In genomic region chr11:44609028-44609782, GRCh38 we compare ENCODE assay signal across 8 cellular contexts. TPM values are rescaled to one million over a fixed set of nuclear protein-coding genes. Genes with fewer than 3 reads are reported as not detected.
DNase-seq lines count a peak whose midpoint lies in the region; ATAC-seq and TF ChIP-seq lines count a peak whose summit lies in the region.

No MANE protein-coding gene starts in this region.

- no peak for TF ChIP-seq CTCF in endodermal cell (conservative IDR thresholded peaks at IDR 0.05)

- H3K27ac Mint-ChIP-seq in activated T-helper 1 cell treated with anti-CD3 and anti-CD28 coated beads, Interleukin-12 subunit alpha, Interleukin-12 subunit beta, Interleukin-2, Interleukin-4 antibody, amounts not matched to agents 30 ng/mL and 10 ng/mL and 1 ng/mL, durations not matched to agents 14 hours and 24 hours and 36 hours = peak overlapping the region; percentile 71
- peak overlapping the region; percentile 90 for H3K27ac Mint-ChIP-seq in stimulated activated naive CD8-positive, alpha-beta T cell treated with anti-CD3 and anti-CD28 coated beads, Interleukin-15, Interleukin-2, amounts not matched to agents 100 ng/mL and 50 ng/mL, for 24 hours
- H3K27ac Mint-ChIP-seq in endodermal cell = no peak overlapping the region

- peak; percentile 46 for ATAC-seq in HG03108 (IDR thresholded peaks at IDR 0.05; ENCODE audit: unreplicated experiment)

- intact Hi-C loops in activated T-helper 1 cell treated with anti-CD3 and anti-CD28 coated beads, Interleukin-12 subunit alpha, Interleukin-12 subunit beta, Interleukin-2, Interleukin-4 antibody, amounts not matched to agents 30 ng/mL and 10 ng/mL and 1 ng/mL, durations not matched to agents 14 hours and 24 hours and 36 hours (cut with micrococcal nuclease) = no loop called here

- no peaks in the 10 kb centered on the region for H3K27me3 Mint-ChIP-seq in activated T-helper 1 cell treated with anti-CD3 and anti-CD28 coated beads, Interleukin-12 subunit alpha, Interleukin-12 subunit beta, Interleukin-2, Interleukin-4 antibody, amounts not matched to agents 30 ng/mL and 10 ng/mL and 1 ng/mL, durations not matched to agents 14 hours and 24 hours and 36 hours (ENCODE audit: insufficient read depth)
- no peaks in the 10 kb centered on the region for H3K27me3 Mint-ChIP-seq in stimulated activated naive CD8-positive, alpha-beta T cell treated with anti-CD3 and anti-CD28 coated beads, Interleukin-15, Interleukin-2, amounts not matched to agents 100 ng/mL and 50 ng/mL, for 24 hours
- H3K27me3 Mint-ChIP-seq in endodermal cell (ENCODE audit: insufficient read depth) = no peaks in the 10 kb centered on the region

- H3K4me3 Mint-ChIP-seq in activated T-helper 1 cell treated with anti-CD3 and anti-CD28 coated beads, Interleukin-12 subunit alpha, Interleukin-12 subunit beta, Interleukin-2, Interleukin-4 antibody, amounts not matched to agents 30 ng/mL and 10 ng/mL and 1 ng/mL, durations not matched to agents 14 hours and 24 hours and 36 hours = peak overlapping the region; percentile 39
- H3K4me3 Mint-ChIP-seq in stimulated activated naive CD8-positive, alpha-beta T cell treated with anti-CD3 and anti-CD28 coated beads, Interleukin-15, Interleukin-2, amounts not matched to agents 100 ng/mL and 50 ng/mL, for 24 hours = peak overlapping the region; percentile 65
- H3K4me3 Mint-ChIP-seq in endodermal cell = no peak overlapping the region

- no peaks in the 10 kb centered on the region for H3K4me1 ChIP-seq in endodermal cell (ENCODE audit: control insufficient read depth, insufficient read depth, low read length)

- no peaks in the 10 kb centered on the region for H3K9me3 ChIP-seq in endodermal cell (ENCODE audit: control insufficient read depth, low read length)

- no peaks in the 10 kb centered on the region for H3K9me3 Mint-ChIP-seq in activated T-helper 1 cell treated with anti-CD3 and anti-CD28 coated beads, Interleukin-12 subunit alpha, Interleukin-12 subunit beta, Interleukin-2, Interleukin-4 antibody, amounts not matched to agents 30 ng/mL and 10 ng/mL and 1 ng/mL, durations not matched to agents 14 hours and 24 hours and 36 hours
- no peaks in the 10 kb centered on the region for H3K9me3 Mint-ChIP-seq in stimulated activated naive CD8-positive, alpha-beta T cell treated with anti-CD3 and anti-CD28 coated beads, Interleukin-15, Interleukin-2, amounts not matched to agents 100 ng/mL and 50 ng/mL, for 24 hours
- H3K9me3 Mint-ChIP-seq in endodermal cell = no peaks in the 10 kb centered on the region

- no peak overlapping the region for H3K27ac ChIP-seq in endodermal cell (ENCODE audit: low read depth, low read length)

- no peaks in the 10 kb centered on the region for H3K36me3 ChIP-seq in endodermal cell (ENCODE audit: control insufficient read depth, insufficient read depth, low read length)

- peaks cover 76% of the 10 kb centered on the region for H3K4me1 Mint-ChIP-seq in activated T-helper 1 cell treated with anti-CD3 and anti-CD28 coated beads, Interleukin-12 subunit alpha, Interleukin-12 subunit beta, Interleukin-2, Interleukin-4 antibody, amounts not matched to agents 30 ng/mL and 10 ng/mL and 1 ng/mL, durations not matched to agents 14 hours and 24 hours and 36 hours (ENCODE audit: low read depth)
- peaks cover 96% of the 10 kb centered on the region for H3K4me1 Mint-ChIP-seq in stimulated activated naive CD8-positive, alpha-beta T cell treated with anti-CD3 and anti-CD28 coated beads, Interleukin-15, Interleukin-2, amounts not matched to agents 100 ng/mL and 50 ng/mL, for 24 hours (ENCODE audit: low read depth)
- H3K4me1 Mint-ChIP-seq in endodermal cell = peaks cover 4% of the 10 kb centered on the region

- peak; percentile 23 for DNase-seq in stimulated activated CD4-positive, alpha-beta T cell treated with anti-CD3 and anti-CD28 coated beads, Interleukin-2, amount 100 ng/mL, for 4 hours (ENCODE audit: low read depth)
- no peak for DNase-seq in stimulated activated CD4-positive, alpha-beta T cell treated with anti-CD3 and anti-CD28 coated beads, Interleukin-12 subunit alpha, Interleukin-12 subunit beta, amount 100 ng/mL, for 4 hours
- no peak for DNase-seq in activated T-helper 1 cell treated with anti-CD3 and anti-CD28 coated beads, Interleukin-12 subunit alpha, Interleukin-12 subunit beta, Interleukin-2, Interleukin-4 antibody, amounts not matched to agents 30 ng/mL and 10 ng/mL and 1 ng/mL, durations not matched to agents 14 hours and 24 hours and 36 hours (ENCODE audit: low spot score)
- DNase-seq in NCI-H226 (no peak), SIG-M5 (lab: John Stamatoyannopoulos, UW) (no peak), endodermal cell (no peak)

- peaks cover 71% of the 10 kb centered on the region for H3K36me3 Mint-ChIP-seq in activated T-helper 1 cell treated with anti-CD3 and anti-CD28 coated beads, Interleukin-12 subunit alpha, Interleukin-12 subunit beta, Interleukin-2, Interleukin-4 antibody, amounts not matched to agents 30 ng/mL and 10 ng/mL and 1 ng/mL, durations not matched to agents 14 hours and 24 hours and 36 hours (ENCODE audit: low read depth)
- H3K36me3 Mint-ChIP-seq in stimulated activated naive CD8-positive, alpha-beta T cell treated with anti-CD3 and anti-CD28 coated beads, Interleukin-15, Interleukin-2, amounts not matched to agents 100 ng/mL and 50 ng/mL, for 24 hours (ENCODE audit: low read depth) = peaks cover 82% of the 10 kb centered on the region
- no peaks in the 10 kb centered on the region for H3K36me3 Mint-ChIP-seq in endodermal cell (ENCODE audit: low read depth)

- no peak overlapping the region for H3K9ac ChIP-seq in endodermal cell (ENCODE audit: extremely low read depth, low read length, poor library complexity, severe bottlenecking)

- H3K4me3 ChIP-seq in endodermal cell (ENCODE audit: low read length) = no peak overlapping the region

- 76 to 85% methylated on average over 6 to 11 of the region's 11 CpGs for WGBS in endodermal cell (ENCODE audit: insufficient coverage in 1 of 2, insufficient read length in 1 of 2), 2 experiments

- no peaks in the 10 kb centered on the region for H3K27me3 ChIP-seq in endodermal cell (ENCODE audit: control insufficient read depth, insufficient read depth, low read length, poor library complexity, severe bottlenecking)

RNA-seq across cellular contexts. Expression of gene CD82, which starts 43.7 kb away (rescaled TPM):
- 499 and 500 TPM in 2 replicates for total RNA-seq in activated T-helper 1 cell treated with anti-CD3 and anti-CD28 coated beads, Interleukin-12 subunit alpha, Interleukin-12 subunit beta, Interleukin-2, Interleukin-4 antibody, amounts not matched to agents 30 ng/mL and 10 ng/mL and 1 ng/mL, durations not matched to agents 14 hours and 24 hours and 36 hours
- total RNA-seq in endodermal cell = 1 to 10 TPM; 1.7 to 3.0 TPM
- 19.6 TPM for polyA plus RNA-seq in endodermal cell (2013, experiment 1 of 2)
- 12.6 TPM for polyA plus RNA-seq in endodermal cell (2013, experiment 2 of 2)

Comparison
In these comparisons a context has a peak if more than half of its experiments do, and no peak if none do; other contexts are left out.
1. RNA of gene CD82, which starts 43.7 kb away (total RNA-seq): 499 to 500 TPM in activated T-helper 1 cell treated with anti-CD3 and anti-CD28 coated beads, Interleukin-12 subunit alpha, Interleukin-12 subunit beta, Interleukin-2, Interleukin-4 antibody, amounts not matched to agents 30 ng/mL and 10 ng/mL and 1 ng/mL, durations not matched to agents 14 hours and 24 hours and 36 hours; 1.7 to 3.0 TPM in endodermal cell; every median in the first group is over 100 times any median in the second.